Comparison of ENCODE assay signal across 20 cellular contexts in the genomic region with DNA sequence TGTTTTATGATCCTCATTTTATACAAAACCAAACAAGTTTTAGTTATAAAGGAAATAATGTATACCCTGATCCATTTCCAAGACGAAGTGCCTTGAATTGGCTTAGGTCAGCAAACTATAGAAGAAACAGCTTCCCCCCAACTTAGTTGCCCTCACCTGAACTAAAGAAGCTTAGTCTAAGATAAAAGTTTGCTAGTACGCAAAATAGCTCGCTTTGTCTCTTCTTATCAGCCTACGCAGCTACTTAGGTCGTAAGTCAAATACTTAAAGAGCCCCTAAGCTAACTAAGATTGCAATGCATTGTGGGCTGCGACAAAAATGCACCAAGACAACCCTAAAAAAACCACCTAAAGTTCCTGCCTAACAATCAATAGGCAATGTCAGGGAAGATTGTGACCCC. TPM values are rescaled to one million over a fixed set of nuclear protein-coding genes. Genes with fewer than 3 reads are reported as not detected.
DNase-seq lines count a peak whose midpoint lies in the region; ATAC-seq and TF ChIP-seq lines count a peak whose summit lies in the region.
"Had no signal": no experiment of that assay in that cellular context is flagged by ENCODE, and none has a peak within 500 bp of the region (broad histone marks: within the 10 kb centered on the region; RNA-seq: fewer than 3 reads in every experiment).

No MANE protein-coding gene starts in this region.

- no TSS peak for BruUV-seq in OCI-LY7 (replicated peaks; lab: Mats Ljungman, UMichigan)

- no peak for DNase-seq in activated naive CD4-positive, alpha-beta T cell treated with anti-CD3 and anti-CD28 coated beads, Interleukin-2, amount 50 U/mL, for 72 hours (ENCODE audit: low spot score in 2 of 2)
- DNase-seq in OCI-LY7 (ENCODE audit: low spot score) (no peak), immature natural killer cell (peak in 1 of 3 donors; percentile 7), Right ventricle myocardium inferior (ENCODE audit: missing footprints) (no peak), left cardiac atrium (no peak)
- DNase-seq: cerebellar nuclear complex; DMS79 treated with DMSO at 0.1 percent for 48 hours; gastrocnemius medialis; lower lobe of right lung; NCI-H2029; Peyer's patch; stimulated activated CD4-positive, alpha-beta T cell treated with anti-CD3 and anti-CD28 coated beads, Interleukin-12 subunit alpha, Interleukin-12 subunit beta, amount 100 ng/mL, for 4 hours had no signal

- POLR2A ChIA-PET in OCI-LY7 (lab: Charles Lee) = interaction anchor here (0.5 to 2.6 kb wide), 3 partner anchors 10 to 52 kb away, joined by 3 to 9 read pairs (median 3); partner anchors contain the start of gene CLNK

- no peaks in the 10 kb centered on the region for H3K36me3 ChIP-seq in OCI-LY7 (ENCODE audit: insufficient read depth, low read length)
- H3K36me3 ChIP-seq: gastrocnemius medialis, HAP-1, lower lobe of right lung, Peyer's patch had no signal

- H3K9me2 ChIP-seq in OCI-LY7 (ENCODE audit: insufficient read depth, low read length) = no peaks in the 10 kb centered on the region

- H3K27ac ChIP-seq in OCI-LY7 (ENCODE audit: low read depth, low read length, poor library complexity, severe bottlenecking) = peak overlapping the region; percentile 72
- H3K27ac ChIP-seq: gastrocnemius medialis, lower lobe of right lung had no signal

- no peaks in the 10 kb centered on the region for H3K36me3 Mint-ChIP-seq in activated naive CD4-positive, alpha-beta T cell treated with anti-CD3 and anti-CD28 coated beads, Interleukin-2, amount 50 U/mL, for 24 hours
- peaks cover 0 to 2% of the 10 kb centered on the region in 2 donors for H3K36me3 Mint-ChIP-seq in activated naive CD4-positive, alpha-beta T cell treated with anti-CD3 and anti-CD28 coated beads, Interleukin-2, amount 50 U/mL, for 72 hours
- no peaks in the 10 kb centered on the region for H3K36me3 Mint-ChIP-seq in immature natural killer cell

- no peaks in the 10 kb centered on the region for H3K9me3 ChIP-seq in OCI-LY7 (ENCODE audit: low read length)
- H3K9me3 ChIP-seq: gastrocnemius medialis, HAP-1, lower lobe of right lung, Peyer's patch had no signal

- H3K4me3 ChIP-seq in OCI-LY7 (ENCODE audit: low read depth, low read length, poor library complexity, severe bottlenecking) = no peak overlapping the region
- H3K4me3 ChIP-seq: gastrocnemius medialis, HAP-1, lower lobe of right lung, Peyer's patch had no signal

- H3K27me3 Mint-ChIP-seq in activated naive CD4-positive, alpha-beta T cell treated with anti-CD3 and anti-CD28 coated beads, Interleukin-2, amount 50 U/mL, for 24 hours = no peaks in the 10 kb centered on the region
- peaks cover 0 to 2% (median 0%) of the 10 kb centered on the region in 3 donors for H3K27me3 Mint-ChIP-seq in immature natural killer cell (ENCODE audit: low read depth in 3 of 3)

- H4K20me1 ChIP-seq in OCI-LY7 (ENCODE audit: insufficient read depth, low read length) = no peaks in the 10 kb centered on the region

- CTCF ChIA-PET in OCI-LY7 (lab: Charles Lee; ENCODE audit: unreplicated experiment) = no interaction called here

- peaks cover 15% of the 10 kb centered on the region for H3K4me1 Mint-ChIP-seq in activated naive CD4-positive, alpha-beta T cell treated with anti-CD3 and anti-CD28 coated beads, Interleukin-2, amount 50 U/mL, for 24 hours
- peaks cover 22 to 54% of the 10 kb centered on the region in 2 donors for H3K4me1 Mint-ChIP-seq in immature natural killer cell

- H3K79me2 ChIP-seq in OCI-LY7 (ENCODE audit: insufficient read depth, low read depth, low read length) = no peaks in the 10 kb centered on the region

- peaks cover 18% of the 10 kb centered on the region for H3K4me1 ChIP-seq in OCI-LY7 (ENCODE audit: insufficient read depth, low read length, poor library complexity, severe bottlenecking)
- H3K4me1 ChIP-seq: gastrocnemius medialis, HAP-1, lower lobe of right lung, Peyer's patch had no signal

- H3K27ac Mint-ChIP-seq in activated naive CD4-positive, alpha-beta T cell treated with anti-CD3 and anti-CD28 coated beads, Interleukin-2, amount 50 U/mL, for 24 hours = peak overlapping the region; percentile 13
- no peak overlapping the region for H3K27ac Mint-ChIP-seq in activated naive CD4-positive, alpha-beta T cell treated with anti-CD3 and anti-CD28 coated beads, Interleukin-2, amount 50 U/mL, for 72 hours
- peak overlapping the region; percentile 2 to 87 (median 68) for H3K27ac Mint-ChIP-seq in immature natural killer cell

- H3K4me2 ChIP-seq in OCI-LY7 (ENCODE audit: low read length) = peak overlapping the region; percentile 53

- no peak overlapping the region for H3K4me3 Mint-ChIP-seq in activated naive CD4-positive, alpha-beta T cell treated with anti-CD3 and anti-CD28 coated beads, Interleukin-2, amount 50 U/mL, for 24 hours
- H3K4me3 Mint-ChIP-seq in immature natural killer cell = peak overlapping the region in 3 of 5 donors; percentile 2 to 57 (median 28)
- H3K4me3 Mint-ChIP-seq: activated naive CD4-positive, alpha-beta T cell treated with anti-CD3 and anti-CD28 coated beads for 36 hours had no signal

- TF ChIP-seq CTCF in OCI-LY7 (conservative IDR thresholded peaks at IDR 0.05; ENCODE audit: low read length) = no peak

- intact Hi-C loops in OCI-LY7 (cut with micrococcal nuclease; ENCODE audit: unreplicated experiment) (no loop called here), Right ventricle myocardium inferior (cut with DNase I) (no loop called here), left cardiac atrium (cut with DNase I) (no loop called here)

- peak overlapping the region; percentile 97 for H2AFZ ChIP-seq in OCI-LY7 (ENCODE audit: low read length)

- no peaks in the 10 kb centered on the region for H3K9me3 Mint-ChIP-seq in activated naive CD4-positive, alpha-beta T cell treated with anti-CD3 and anti-CD28 coated beads, Interleukin-2, amount 50 U/mL, for 24 hours
- H3K9me3 Mint-ChIP-seq in activated naive CD4-positive, alpha-beta T cell treated with anti-CD3 and anti-CD28 coated beads, Interleukin-2, amount 50 U/mL, for 72 hours = peaks cover 0 to 18% of the 10 kb centered on the region in 2 donors
- H3K9me3 Mint-ChIP-seq in immature natural killer cell = no peaks in the 10 kb centered on the region

- no peak for ATAC-seq in activated naive CD4-positive, alpha-beta T cell treated with anti-CD3 and anti-CD28 coated beads, Interleukin-2, amount 50 U/mL, for 72 hours
- ATAC-seq in Right ventricle myocardium inferior (no peak), GM19351 (IDR thresholded peaks at IDR 0.05; ENCODE audit: unreplicated experiment) (no peak), left cardiac atrium (no peak)
- ATAC-seq: gastrocnemius medialis had no signal

RNA-seq across cellular contexts. Expression of gene CLNK, which starts 12.8 kb away (rescaled TPM):
- under 1 TPM in 1 of 2 donors, not detected in 1; 0.39 TPM for total RNA-seq in activated naive CD4-positive, alpha-beta T cell treated with anti-CD3 and anti-CD28 coated beads, Interleukin-2, amount 50 U/mL, for 72 hours
- total RNA-seq in OCI-LY7 (2014; rRNA removed; shearing (Covaris generic)) = 0.05 TPM in 1 of 2 replicates, not detected in the other
- total RNA-seq in OCI-LY7 (2022) = 2.0 TPM in 2 replicates
- polyA plus RNA-seq in immature natural killer cell = 1 to 10 TPM in 2 of 3 donors, not detected in 1; 1.5 to 1.8 TPM
- not detected for total RNA-seq in Right ventricle myocardium inferior
- not detected for total RNA-seq in left cardiac atrium
- total RNA-seq: activated naive CD4-positive, alpha-beta T cell treated with anti-CD3 and anti-CD28 coated beads for 36 hours; gastrocnemius medialis; omental fat pad; SK-MEL-5; temporal lobe had no signal
- polyA plus RNA-seq: keratinocyte had no signal

Comparison
In these comparisons a context has a peak if more than half of its experiments do, and no peak if none do; other contexts are left out.
1. H3K27ac Mint-ChIP-seq: peak in activated naive CD4-positive, alpha-beta T cell treated with anti-CD3 and anti-CD28 coated beads, Interleukin-2, amount 50 U/mL, for 24 hours (single experiment) and immature natural killer cell (6 of 6); none in activated naive CD4-positive, alpha-beta T cell treated with anti-CD3 and anti-CD28 coated beads, Interleukin-2, amount 50 U/mL, for 72 hours (0 of 2).